ENCODE assay signal across 34 cellular contexts in the genomic region with DNA sequence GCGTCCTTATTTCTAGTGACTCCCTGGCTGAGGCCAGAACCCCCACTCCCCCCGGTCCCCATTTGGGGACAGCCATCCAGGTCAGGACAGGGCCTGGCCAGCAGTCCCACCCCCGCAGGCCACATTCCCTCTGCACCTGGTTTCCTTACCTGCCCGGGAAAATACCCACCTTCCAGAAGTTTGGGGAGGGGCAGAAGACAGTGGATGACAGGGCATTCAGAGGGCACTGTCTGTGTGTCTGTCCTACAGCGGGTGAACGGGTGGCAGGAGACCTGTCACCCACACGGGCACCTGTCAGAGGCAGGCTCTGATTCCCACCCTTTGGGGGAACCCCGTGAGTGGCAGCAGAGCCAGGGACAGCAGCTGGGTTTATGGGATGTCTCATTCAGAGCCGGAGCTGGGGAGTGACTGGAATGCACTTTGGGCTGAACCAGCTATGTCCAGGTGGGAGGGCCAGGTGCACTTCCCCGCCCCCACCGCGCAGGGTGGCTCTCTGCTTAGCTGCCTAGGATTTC. TPM values are rescaled to one million over a fixed set of nuclear protein-coding genes. Genes with fewer than 3 reads are reported as not detected.
DNase-seq lines count a peak whose midpoint lies in the region; ATAC-seq and TF ChIP-seq lines count a peak whose summit lies in the region.
"Had no signal": no experiment of that assay in that cellular context is flagged by ENCODE, and none has a peak within 500 bp of the region (broad histone marks: within the 10 kb centered on the region; RNA-seq: fewer than 3 reads in every experiment).

No MANE protein-coding gene starts in this region.

- peak overlapping the region; percentile 92 for H3K4me2 ChIP-seq in BLaER1

- peak overlapping the region; percentile 81 for H3K4me3 Mint-ChIP-seq in endodermal cell
- H3K4me3 Mint-ChIP-seq: activated CD4-positive, alpha-beta memory T cell treated with anti-CD3 and anti-CD28 coated beads, Interleukin-2, amount 10 ng/mL, durations not matched to agents 7 days and 5 days; activated T-helper 1 cell treated with anti-CD3 and anti-CD28 coated beads, Interleukin-12 subunit alpha, Interleukin-12 subunit beta, Interleukin-2, Interleukin-4 antibody, amounts not matched to agents 30 ng/mL and 10 ng/mL and 1 ng/mL, durations not matched to agents 14 hours and 24 hours and 36 hours; HFFc6 had no signal

- no peaks in the 10 kb centered on the region for H3K9me3 Mint-ChIP-seq in endodermal cell
- H3K9me3 Mint-ChIP-seq: activated CD4-positive, alpha-beta memory T cell treated with anti-CD3 and anti-CD28 coated beads, Interleukin-2, amount 10 ng/mL, durations not matched to agents 7 days and 5 days; activated T-helper 1 cell treated with anti-CD3 and anti-CD28 coated beads, Interleukin-12 subunit alpha, Interleukin-12 subunit beta, Interleukin-2, Interleukin-4 antibody, amounts not matched to agents 30 ng/mL and 10 ng/mL and 1 ng/mL, durations not matched to agents 14 hours and 24 hours and 36 hours; HFFc6; neural crest cell; stimulated activated effector memory CD8-positive, alpha-beta T cell treated with anti-CD3 and anti-CD28 coated beads, Interleukin-12 subunit alpha, Interleukin-12 subunit beta, amount 100 ng/mL, for 72 hours had no signal

- peaks cover 11% of the 10 kb centered on the region for H3K4me1 Mint-ChIP-seq in endodermal cell
- H3K4me1 Mint-ChIP-seq: stimulated activated effector memory CD8-positive, alpha-beta T cell treated with anti-CD3 and anti-CD28 coated beads, Interleukin-12 subunit alpha, Interleukin-12 subunit beta, amount 100 ng/mL, for 72 hours had no signal

- TF ChIP-seq CTCF in endodermal cell (conservative IDR thresholded peaks at IDR 0.05) (no peak), psoas muscle (IDR thresholded peaks at IDR 0.05) (no peak)

- no peak overlapping the region for H3K4me3 ChIP-seq in BLaER1
- H3K4me3 ChIP-seq in endodermal cell (ENCODE audit: low read length) = no peak overlapping the region
- H3K4me3 ChIP-seq in psoas muscle = no peak overlapping the region
- H3K4me3 ChIP-seq: GM12878, SJSA1 had no signal

- peaks cover 76% of the 10 kb centered on the region for H3K4me1 ChIP-seq in BLaER1
- peaks cover 13% of the 10 kb centered on the region for H3K4me1 ChIP-seq in endodermal cell (ENCODE audit: control insufficient read depth, insufficient read depth, low read length)
- peaks cover 46% of the 10 kb centered on the region for H3K4me1 ChIP-seq in psoas muscle

- 91 to 93% methylated on average over 11 to 12 of the region's 12 CpGs for WGBS in endodermal cell (ENCODE audit: insufficient coverage in 1 of 2, insufficient read length in 1 of 2), 2 experiments
- WGBS in psoas muscle, 3 donors = 84 to 87% (median 85%) methylated on average over 12 of the region's 12 CpGs

- no peak for ATAC-seq in psoas muscle
- ATAC-seq: GM12878; sciatic nerve; stimulated activated effector memory CD8-positive, alpha-beta T cell treated with anti-CD3 and anti-CD28 coated beads, Interleukin-12 subunit alpha, Interleukin-12 subunit beta, amount 100 ng/mL, for 72 hours had no signal

- no peak overlapping the region for H3K27ac Mint-ChIP-seq in endodermal cell
- H3K27ac Mint-ChIP-seq: activated CD4-positive, alpha-beta memory T cell treated with anti-CD3 and anti-CD28 coated beads, Interleukin-2, amount 10 ng/mL, durations not matched to agents 7 days and 5 days; activated T-helper 1 cell treated with anti-CD3 and anti-CD28 coated beads, Interleukin-12 subunit alpha, Interleukin-12 subunit beta, Interleukin-2, Interleukin-4 antibody, amounts not matched to agents 30 ng/mL and 10 ng/mL and 1 ng/mL, durations not matched to agents 14 hours and 24 hours and 36 hours; HFFc6; stimulated activated effector memory CD8-positive, alpha-beta T cell treated with anti-CD3 and anti-CD28 coated beads, Interleukin-12 subunit alpha, Interleukin-12 subunit beta, amount 100 ng/mL, for 72 hours had no signal

- intact Hi-C loops in psoas muscle (cut with DNase I) = no loop called here

- peaks cover 33% of the 10 kb centered on the region for H3K36me3 Mint-ChIP-seq in endodermal cell (ENCODE audit: low read depth)
- H3K36me3 Mint-ChIP-seq: stimulated activated effector memory CD8-positive, alpha-beta T cell treated with anti-CD3 and anti-CD28 coated beads, Interleukin-12 subunit alpha, Interleukin-12 subunit beta, amount 100 ng/mL, for 72 hours had no signal

- H4K20me1 ChIP-seq in BLaER1 = peaks cover 30% of the 10 kb centered on the region

- no peaks in the 10 kb centered on the region for H3K27me3 Mint-ChIP-seq in endodermal cell (ENCODE audit: insufficient read depth)

- H3K9me3 ChIP-seq in BLaER1 = no peaks in the 10 kb centered on the region
- no peaks in the 10 kb centered on the region for H3K9me3 ChIP-seq in endodermal cell (ENCODE audit: control insufficient read depth, low read length)
- H3K9me3 ChIP-seq in psoas muscle = no peaks in the 10 kb centered on the region
- H3K9me3 ChIP-seq: SJSA1 had no signal

- H3K9ac ChIP-seq in BLaER1 (no peak overlapping the region), endodermal cell (ENCODE audit: extremely low read depth, low read length, poor library complexity, severe bottlenecking) (no peak overlapping the region)

- DNase-seq in NCI-H526 treated with DMSO at 0.1 percent for 48 hours (lab: John Stamatoyannopoulos, UW) = peak; percentile 42
- no peak for DNase-seq in endodermal cell
- peak; percentile 3 to 6 for DNase-seq in psoas muscle
- DNase-seq in stimulated activated CD4-positive, alpha-beta T cell treated with anti-CD3 and anti-CD28 coated beads, Interleukin-4, amount 100 ng/mL, for 4 hours = no peak
- no peak for DNase-seq in SW 1271 (lab: John Stamatoyannopoulos, UW)
- DNase-seq in activated CD8-positive, alpha-beta memory T cell treated with anti-CD3 and anti-CD28 coated beads, Interleukin-2, amount 50 U/mL, for 48 hours = no peak
- no peak for DNase-seq in NCI-H2196 (lab: John Stamatoyannopoulos, UW; ENCODE audit: unreplicated experiment)
- DNase-seq: activated CD4-positive, alpha-beta memory T cell treated with anti-CD3 and anti-CD28 coated beads, Interleukin-2, amount 10 ng/mL, durations not matched to agents 7 days and 5 days; activated CD4-positive, alpha-beta T cell treated with anti-CD3 and anti-CD28 coated beads for 1 hour; activated CD8-positive, alpha-beta memory T cell treated with anti-CD3 and anti-CD28 coated beads, Interleukin-2, amount 50 U/mL, for 4 hours; activated naive CD4-positive, alpha-beta T cell treated with Interleukin-2 at 50 U/mL for 16 hours; AML-193; central memory CD4-positive, alpha-beta T cell; dermis blood vessel endothelial cell; DMS153; foreskin melanocyte; GOT3; HFFc6; IMR-90; mammary epithelial cell; MV-4-11; NCI-H1436; NCI-H2081 treated with DMSO at 0.1 percent for 48 hours; NCI-H345; NCI-H774 had no signal

- H3K27ac ChIP-seq in BLaER1 = no peak overlapping the region
- no peak overlapping the region for H3K27ac ChIP-seq in endodermal cell (ENCODE audit: low read depth, low read length)
- no peak overlapping the region for H3K27ac ChIP-seq in psoas muscle
- H3K27ac ChIP-seq: SJSA1 had no signal

- H3K36me3 ChIP-seq in BLaER1 (no peaks in the 10 kb centered on the region), endodermal cell (ENCODE audit: control insufficient read depth, insufficient read depth, low read length) (peaks cover 19% of the 10 kb centered on the region), psoas muscle (ENCODE audit: insufficient read depth in 1 of 2, low read depth in 1 of 2) (no peaks in the 10 kb centered on the region)
- H3K36me3 ChIP-seq: SJSA1 had no signal

- peaks cover 7% of the 10 kb centered on the region; the same call in 1 of the 2 replicates for H3K27me3 ChIP-seq in BLaER1
- no peaks in the 10 kb centered on the region for H3K27me3 ChIP-seq in endodermal cell (ENCODE audit: control insufficient read depth, insufficient read depth, low read length, poor library complexity, severe bottlenecking)
- peaks cover 0 to 8% (median 0%) of the 10 kb centered on the region in 3 donors for H3K27me3 ChIP-seq in psoas muscle (ENCODE audit: insufficient read depth in 3 of 3, low read length in 2 of 3)
- H3K27me3 ChIP-seq: SJSA1 had no signal

RNA-seq across cellular contexts. Expression of a gene that starts 2.0 kb away (rescaled TPM):
- total RNA-seq in endodermal cell = 10 to 100 TPM; 47.7 to 64.7 TPM
- polyA plus RNA-seq in endodermal cell (2013, experiment 1 of 2) = 8.9 TPM
- 8.4 TPM for polyA plus RNA-seq in endodermal cell (2013, experiment 2 of 2)
- total RNA-seq in psoas muscle = under 1 TPM; 0.29 to 0.56 (median 0.49) TPM
- under 1 TPM; 0.29 to 0.55 (median 0.52) TPM for polyA plus RNA-seq in psoas muscle
- total RNA-seq: activated CD4-positive, alpha-beta memory T cell treated with anti-CD3 and anti-CD28 coated beads, Interleukin-2, amount 10 ng/mL, durations not matched to agents 7 days and 5 days; activated T-helper 1 cell treated with anti-CD3 and anti-CD28 coated beads, Interleukin-12 subunit alpha, Interleukin-12 subunit beta, Interleukin-2, Interleukin-4 antibody, amounts not matched to agents 30 ng/mL and 10 ng/mL and 1 ng/mL, durations not matched to agents 14 hours and 24 hours and 36 hours; GM12878; LHCN-M2; T-helper 1 cell treated with Interleukin-12 subunit alpha and Interleukin-12 subunit beta and Interleukin-4 antibody, amounts not matched to agents 30 ng/mL and 1 ng/mL, for 36 hours had no signal
- polyA plus RNA-seq: GM12878 had no signal

Comparison
In these comparisons a context has a peak if more than half of its experiments do, and no peak if none do; other contexts are left out.
1. DNase-seq: peak in NCI-H526 treated with DMSO at 0.1 percent for 48 hours (single experiment) and psoas muscle (2 of 2); none in endodermal cell (single experiment), stimulated activated CD4-positive, alpha-beta T cell treated with anti-CD3 and anti-CD28 coated beads, Interleukin-4, amount 100 ng/mL, for 4 hours (0 of 2), SW 1271 (0 of 2), activated CD8-positive, alpha-beta memory T cell treated with anti-CD3 and anti-CD28 coated beads, Interleukin-2, amount 50 U/mL, for 48 hours (single experiment) and NCI-H2196 (single experiment).
2. RNA of a gene that starts 2.0 kb away (total RNA-seq): 47.7 to 64.7 TPM in endodermal cell; 0.29 to 0.56 TPM in psoas muscle; every median in the first group is over 10 times any median in the second.